10 cellular contexts compared by ENCODE assay signal in the genomic region with DNA sequence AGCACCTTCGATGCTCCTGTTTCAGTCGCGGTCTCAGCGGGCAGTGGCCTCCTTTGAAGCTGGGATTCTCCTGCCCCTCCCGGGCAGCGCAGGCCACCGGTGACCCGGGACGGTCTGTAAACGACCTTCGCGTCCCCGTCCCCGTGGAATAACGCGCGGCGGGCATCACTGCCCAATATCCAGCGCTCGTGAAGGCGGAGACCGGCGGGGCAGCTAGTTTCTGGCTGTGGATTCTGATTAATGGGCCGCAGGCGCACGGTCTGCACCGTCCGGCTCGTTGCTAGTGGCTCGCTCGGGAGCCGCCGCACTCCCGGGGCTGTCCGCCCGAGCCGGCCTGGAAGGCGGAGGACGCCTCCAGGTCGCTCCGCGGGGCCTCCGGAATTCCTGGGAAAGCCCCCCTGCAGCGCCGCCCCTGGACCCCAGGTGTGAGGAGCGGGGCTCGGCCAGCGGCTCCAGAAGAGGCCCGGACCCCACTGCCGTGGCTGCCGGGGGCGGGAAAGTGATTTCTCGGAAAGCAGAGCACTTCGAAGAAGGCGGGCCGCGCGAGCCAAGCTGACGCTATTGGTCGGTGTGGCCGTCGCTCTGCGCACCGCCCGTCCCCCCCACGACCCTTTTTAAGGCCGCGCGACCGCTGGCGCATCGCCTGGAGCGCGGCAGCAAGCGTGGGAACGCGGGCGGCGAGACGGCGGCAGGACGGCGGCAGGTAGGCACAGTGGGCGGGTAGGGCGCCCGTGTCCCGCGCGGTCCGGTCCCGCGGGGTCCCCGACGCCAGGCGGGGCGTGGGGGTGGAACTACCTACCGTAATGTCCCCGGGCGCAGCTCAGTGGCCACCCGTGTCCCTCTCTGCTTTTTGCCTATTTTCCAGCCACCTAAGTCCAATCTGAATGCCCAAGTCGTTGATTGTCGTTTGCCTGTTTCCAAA. TPM values are rescaled to one million over a fixed set of nuclear protein-coding genes. Genes with fewer than 3 reads are reported as not detected.
DNase-seq lines count a peak whose midpoint lies in the region; ATAC-seq, FAIRE-seq and TF ChIP-seq lines count a peak whose summit lies in the region.
"Had no signal": no experiment of that assay in that cellular context is flagged by ENCODE, and none has a peak within 500 bp of the region (broad histone marks: within the 10 kb centered on the region; RNA-seq: fewer than 3 reads in every experiment).

A gene with protein sequence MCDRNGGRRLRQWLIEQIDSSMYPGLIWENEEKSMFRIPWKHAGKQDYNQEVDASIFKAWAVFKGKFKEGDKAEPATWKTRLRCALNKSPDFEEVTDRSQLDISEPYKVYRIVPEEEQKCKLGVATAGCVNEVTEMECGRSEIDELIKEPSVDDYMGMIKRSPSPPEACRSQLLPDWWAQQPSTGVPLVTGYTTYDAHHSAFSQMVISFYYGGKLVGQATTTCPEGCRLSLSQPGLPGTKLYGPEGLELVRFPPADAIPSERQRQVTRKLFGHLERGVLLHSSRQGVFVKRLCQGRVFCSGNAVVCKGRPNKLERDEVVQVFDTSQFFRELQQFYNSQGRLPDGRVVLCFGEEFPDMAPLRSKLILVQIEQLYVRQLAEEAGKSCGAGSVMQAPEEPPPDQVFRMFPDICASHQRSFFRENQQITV (plus strand): TSS at position 642 of the 922 bp plus-strand sequence. CDS start 3,854 bp downstream, outside the sequence.

- peak within 1 kb of the TSS; percentile 41 for H3K27ac Mint-ChIP-seq in activated CD8-positive, alpha-beta memory T cell treated with anti-CD3 and anti-CD28 coated beads, Interleukin-2, amount 10 ng/mL, durations not matched to agents 7 days and 5 days
- peak within 1 kb of the TSS; percentile 13 to 83 (median 64) for H3K27ac Mint-ChIP-seq in naive thymus-derived CD4-positive, alpha-beta T cell
- H3K27ac Mint-ChIP-seq in stimulated activated memory B cell treated with anti-CD40 and anti-IgM and Interleukin-4, amounts not matched to agents 10 μg/mL and 1 μg/mL and 100 μg/mL, for 72 hours, result peak within 1 kb of the TSS; percentile 84

- peak within 1 kb of the TSS; percentile 16 for H3K9ac ChIP-seq in HUES6 (ENCODE audit: low read length)
- H3K9ac ChIP-seq in endothelial cell of umbilical vein (replicated peaks; ENCODE audit: extremely low read depth, insufficient read depth, low read length), result no peak within 1 kb of the TSS

- intact Hi-C loops in endothelial cell of umbilical vein (cut with micrococcal nuclease), result loop anchor here (5.0 kb wide), 1 partner anchor 76 kb away; no protein-coding TSS in a partner anchor
- intact Hi-C loops in naive thymus-derived CD4-positive, alpha-beta T cell (cut with micrococcal nuclease), result loop anchor here (1.0 to 5.0 kb wide), 3 partner anchors 38 to 96 kb away; no protein-coding TSS in a partner anchor

- no peaks in the 10 kb centered on the region for H3K79me2 ChIP-seq in endothelial cell of umbilical vein (ENCODE audit: control insufficient read depth, insufficient read depth, low read length)

- H3K36me3 ChIP-seq in HUES6 (ENCODE audit: control insufficient read depth, insufficient read depth, low read length) (no peaks in the 10 kb centered on the region), endothelial cell of umbilical vein (ENCODE audit: control insufficient read depth in 2 of 2, extremely low read depth in 1 of 2, insufficient read depth in 2 of 2, low read length in 2 of 2) (no peaks in the 10 kb centered on the region)
- peaks cover 0 to 4% (median 0%) of the 10 kb centered on the region in 3 experiments for H3K36me3 ChIP-seq in naive thymus-derived CD4-positive, alpha-beta T cell (ENCODE audit: control insufficient read depth in 2 of 3, insufficient read depth in 3 of 3, low read length in 3 of 3)

- no peak for TF ChIP-seq POLR2A in endothelial cell of umbilical vein (IDR thresholded peaks at IDR 0.05; ENCODE audit: low read depth, low read length)

- H3K27me3 ChIP-seq in HUES6 (ENCODE audit: control insufficient read depth, insufficient read depth, low read length), result peaks cover 89% of the 10 kb centered on the region
- H3K27me3 ChIP-seq in endothelial cell of umbilical vein (ENCODE audit: control insufficient read depth in 2 of 2, insufficient read depth in 2 of 2, low read length in 2 of 2), result peaks cover 56 to 62% of the 10 kb centered on the region in 2 experiments
- H3K27me3 ChIP-seq in naive thymus-derived CD4-positive, alpha-beta T cell (ENCODE audit: control insufficient read depth in 2 of 2, insufficient read depth in 2 of 2, low read length in 2 of 2), result no peaks in the 10 kb centered on the region

- no peaks in the 10 kb centered on the region for H4K20me1 ChIP-seq in endothelial cell of umbilical vein (replicated peaks; ENCODE audit: control insufficient read depth, extremely low read depth, insufficient read depth, low read length)

- H3K27ac ChIP-seq in HUES6 (ENCODE audit: low read depth, low read length) (no peak within 1 kb of the TSS), endothelial cell of umbilical vein (ENCODE audit: insufficient read depth, low read depth, low read length) (no peak within 1 kb of the TSS)
- peak within 1 kb of the TSS; percentile 60 for H3K27ac ChIP-seq in naive thymus-derived CD4-positive, alpha-beta T cell (ENCODE audit: low read depth, low read length)
- H3K27ac ChIP-seq: C4-2B had no signal

- H3K4me1 ChIP-seq in HUES6 (ENCODE audit: control insufficient read depth, insufficient read depth, low read length), result no peaks in the 10 kb centered on the region
- H3K4me1 ChIP-seq in endothelial cell of umbilical vein (ENCODE audit: control insufficient read depth, extremely low read depth, insufficient read depth, low read length), result peaks cover 8% of the 10 kb centered on the region
- peaks cover 18 to 23% of the 10 kb centered on the region in 2 donors for H3K4me1 ChIP-seq in naive thymus-derived CD4-positive, alpha-beta T cell (ENCODE audit: control insufficient read depth in 2 of 2, insufficient read depth in 2 of 2, low read length in 2 of 2)

- FAIRE-seq in endothelial cell of umbilical vein (lab: Jason Lieb, UNC), result no peak
- no peak for FAIRE-seq in D721Med (lab: Jason Lieb, UNC)

- H3K4me2 ChIP-seq in endothelial cell of umbilical vein (ENCODE audit: insufficient read depth, low read length), result peak within 1 kb of the TSS; percentile 74

- no peaks in the 10 kb centered on the region for H3K9me1 ChIP-seq in endothelial cell of umbilical vein (replicated peaks; ENCODE audit: control insufficient read depth, extremely low read depth, insufficient read depth, low read length)

- H3K4me3 Mint-ChIP-seq in activated CD8-positive, alpha-beta memory T cell treated with anti-CD3 and anti-CD28 coated beads, Interleukin-2, amount 10 ng/mL, durations not matched to agents 7 days and 5 days, result peak within 1 kb of the TSS; percentile 70
- H3K4me3 Mint-ChIP-seq in naive thymus-derived CD4-positive, alpha-beta T cell, result peak within 1 kb of the TSS; percentile 79 to 92 (median 88)
- H3K4me3 Mint-ChIP-seq in stimulated activated memory B cell treated with anti-CD40 and anti-IgM and Interleukin-4, amounts not matched to agents 10 μg/mL and 1 μg/mL and 100 μg/mL, for 72 hours, result peak within 1 kb of the TSS; percentile 93

- H3K4me1 Mint-ChIP-seq in activated CD8-positive, alpha-beta memory T cell treated with anti-CD3 and anti-CD28 coated beads, Interleukin-2, amount 10 ng/mL, durations not matched to agents 7 days and 5 days, result peaks cover 47% of the 10 kb centered on the region
- peaks cover 37 to 55% (median 51%) of the 10 kb centered on the region in 7 donors for H3K4me1 Mint-ChIP-seq in naive thymus-derived CD4-positive, alpha-beta T cell
- H3K4me1 Mint-ChIP-seq in stimulated activated memory B cell treated with anti-CD40 and anti-IgM and Interleukin-4, amounts not matched to agents 10 μg/mL and 1 μg/mL and 100 μg/mL, for 72 hours, result peaks cover 58% of the 10 kb centered on the region

- H3K9me3 ChIP-seq in HUES6 (ENCODE audit: control insufficient read depth, insufficient read depth, low read depth, low read length), result no peaks in the 10 kb centered on the region
- H3K9me3 ChIP-seq in endothelial cell of umbilical vein (replicated peaks; ENCODE audit: control insufficient read depth, insufficient read depth, low read length), result no peaks in the 10 kb centered on the region
- no peaks in the 10 kb centered on the region for H3K9me3 ChIP-seq in naive thymus-derived CD4-positive, alpha-beta T cell (ENCODE audit: control insufficient read depth in 2 of 3, low read length in 3 of 3)

- peak; percentile 86 for ATAC-seq in activated CD8-positive, alpha-beta memory T cell treated with anti-CD3 and anti-CD28 coated beads, Interleukin-2, amount 10 ng/mL, durations not matched to agents 7 days and 5 days
- ATAC-seq in naive thymus-derived CD4-positive, alpha-beta T cell, result peak; percentile 79
- ATAC-seq in stimulated activated memory B cell treated with anti-CD40 and anti-IgM and Interleukin-4, amounts not matched to agents 10 μg/mL and 1 μg/mL and 100 μg/mL, for 72 hours, result peak; percentile 86

- H3K9me3 Mint-ChIP-seq in activated CD8-positive, alpha-beta memory T cell treated with anti-CD3 and anti-CD28 coated beads, Interleukin-2, amount 10 ng/mL, durations not matched to agents 7 days and 5 days (ENCODE audit: low read depth), result no peaks in the 10 kb centered on the region
- no peaks in the 10 kb centered on the region for H3K9me3 Mint-ChIP-seq in naive thymus-derived CD4-positive, alpha-beta T cell
- no peaks in the 10 kb centered on the region for H3K9me3 Mint-ChIP-seq in stimulated activated memory B cell treated with anti-CD40 and anti-IgM and Interleukin-4, amounts not matched to agents 10 μg/mL and 1 μg/mL and 100 μg/mL, for 72 hours

- peaks cover 62% of the 10 kb centered on the region for H3K27me3 Mint-ChIP-seq in activated CD8-positive, alpha-beta memory T cell treated with anti-CD3 and anti-CD28 coated beads, Interleukin-2, amount 10 ng/mL, durations not matched to agents 7 days and 5 days
- peaks cover 0 to 9% (median 0%) of the 10 kb centered on the region in 5 donors for H3K27me3 Mint-ChIP-seq in naive thymus-derived CD4-positive, alpha-beta T cell
- H3K27me3 Mint-ChIP-seq in stimulated activated memory B cell treated with anti-CD40 and anti-IgM and Interleukin-4, amounts not matched to agents 10 μg/mL and 1 μg/mL and 100 μg/mL, for 72 hours, result no peaks in the 10 kb centered on the region

- H3K4me3 ChIP-seq in HUES6 (ENCODE audit: low read depth, low read length), result peak within 1 kb of the TSS; percentile 73
- peak within 1 kb of the TSS; percentile 24 to 44 (median 38) for H3K4me3 ChIP-seq in endothelial cell of umbilical vein (replicated peaks in 1 of 3; ENCODE audit: insufficient read depth in 1 of 3, low read depth in 1 of 3, low read length in 3 of 3)
- peak within 1 kb of the TSS; percentile 51 for H3K4me3 ChIP-seq in naive thymus-derived CD4-positive, alpha-beta T cell (ENCODE audit: low read length)

- peaks cover 4% of the 10 kb centered on the region for H3K36me3 Mint-ChIP-seq in activated CD8-positive, alpha-beta memory T cell treated with anti-CD3 and anti-CD28 coated beads, Interleukin-2, amount 10 ng/mL, durations not matched to agents 7 days and 5 days
- peaks cover 0 to 7% (median 0%) of the 10 kb centered on the region in 5 donors for H3K36me3 Mint-ChIP-seq in naive thymus-derived CD4-positive, alpha-beta T cell
- peaks cover 41% of the 10 kb centered on the region for H3K36me3 Mint-ChIP-seq in stimulated activated memory B cell treated with anti-CD40 and anti-IgM and Interleukin-4, amounts not matched to agents 10 μg/mL and 1 μg/mL and 100 μg/mL, for 72 hours

- DNase-seq in NK-92 treated with Interleukin-12 subunit alpha and Interleukin-12 subunit beta, amount 100 ng/mL, for 24 hours (lab: John Stamatoyannopoulos, UW), result peak; percentile 23
- DNase-seq in NK-92 (lab: John Stamatoyannopoulos, UW; ENCODE audit: unreplicated experiment) (no peak), endothelial cell of umbilical vein (ENCODE audit: low read depth, low spot score) (peak; percentile 81), D721Med (ENCODE audit: insufficient read length, low spot score) (no peak)
- peak; percentile 70 for DNase-seq in activated CD8-positive, alpha-beta memory T cell treated with anti-CD3 and anti-CD28 coated beads, Interleukin-2, amount 10 ng/mL, durations not matched to agents 7 days and 5 days
- DNase-seq in naive thymus-derived CD4-positive, alpha-beta T cell, result peak; percentile 55 to 86 (median 65)

- POLR2A ChIA-PET in endothelial cell of umbilical vein (lab: Charles Lee), result no interaction called here
- POLR2A ChIA-PET in naive thymus-derived CD4-positive, alpha-beta T cell (lab: Charles Lee), result interaction anchor here (1.2 kb wide), 1 partner anchor 37 kb away, joined by 3 read pairs; no protein-coding TSS in a partner anchor

- BruUV-seq in endothelial cell of umbilical vein (replicated peaks; lab: Mats Ljungman, UMichigan), result no TSS peak

- H2AFZ ChIP-seq in endothelial cell of umbilical vein (ENCODE audit: low read depth, low read length), result peak within 1 kb of the TSS; percentile 75

- CTCF ChIA-PET in activated CD8-positive, alpha-beta memory T cell treated with anti-CD3 and anti-CD28 coated beads, Interleukin-2, amount 10 ng/mL, durations not matched to agents 7 days and 5 days (lab: Charles Lee), result interaction anchor here (0.8 to 2.3 kb wide), 7 partner anchors 16 to 90 kb away, joined by 3 to 28 read pairs (median 3); no protein-coding TSS in a partner anchor
- CTCF ChIA-PET in endothelial cell of umbilical vein (lab: Charles Lee), result interaction anchor here (1.0 to 2.1 kb wide), 3 partner anchors 45 to 77 kb away, joined by 3 to 17 read pairs (median 3); no protein-coding TSS in a partner anchor
- CTCF ChIA-PET in naive thymus-derived CD4-positive, alpha-beta T cell (lab: Charles Lee), result interaction anchor here (0.9 kb wide), 1 partner anchor 13 kb away, joined by 3 read pairs; no protein-coding TSS in a partner anchor

- TF ChIP-seq CTCF in endothelial cell of umbilical vein (IDR thresholded peaks at IDR 0.05; ENCODE audit: extremely low read depth in 1 of 2, insufficient read depth in 1 of 2, low read depth in 1 of 2, low read length in 2 of 2) (no peak), D721Med (IDR thresholded peaks at IDR 0.05; ENCODE audit: insufficient read depth, missing control alignments) (no peak)

- dilution Hi-C loops in endothelial cell of umbilical vein (cut with MboI; ENCODE audit: extremely low pct_ligation_motif_present, low sequenced_read_pairs), result no loop called here

RNA-seq across cellular contexts. Expression of the gene that starts here (rescaled TPM):
- 10 to 100 TPM in 1 of 2 experiments, 1 to 10 TPM in 1; 8.4 to 11.1 TPM for total RNA-seq in activated CD8-positive, alpha-beta memory T cell treated with anti-CD3 and anti-CD28 coated beads, Interleukin-2, amount 10 ng/mL, durations not matched to agents 7 days and 5 days
- not detected in 2 replicates for total RNA-seq in endothelial cell of umbilical vein
- polyA plus RNA-seq in endothelial cell of umbilical vein, result 0.08 TPM in 1 of 2 replicates, not detected in the other
- polyA plus RNA-seq in endothelial cell of umbilical vein (2011; cell fraction: cytosol; rRNA removed), result 0.06 and 0.11 TPM in 2 replicates
- 0.13 and 0.22 TPM in 2 replicates for polyA plus RNA-seq in endothelial cell of umbilical vein (2011; cell fraction: nucleus; rRNA removed)
- not detected in 2 replicates for polyA plus RNA-seq in endothelial cell of umbilical vein (2012)
- not detected in 2 replicates for polyA minus RNA-seq in endothelial cell of umbilical vein
- polyA minus RNA-seq in endothelial cell of umbilical vein (2011; cell fraction: cytosol; rRNA and poly(A)+ RNA removed), result not detected
- not detected in 2 replicates for polyA minus RNA-seq in endothelial cell of umbilical vein (2011; cell fraction: nucleus; rRNA and poly(A)+ RNA removed)
- total RNA-seq in naive thymus-derived CD4-positive, alpha-beta T cell, result 100 to 1,000 TPM in 1 of 5 experiments, 10 to 100 TPM in 2, 1 to 10 TPM in 2; 3.5 to 105 (median 19.9) TPM
- polyA plus RNA-seq in naive thymus-derived CD4-positive, alpha-beta T cell, result 1 to 10 TPM; 4.5 to 6.4 TPM
- total RNA-seq: pulmonary artery endothelial cell had no signal

Comparison
In these comparisons a context has a peak if more than half of its experiments do, and no peak if none do; other contexts are left out.
1. DNase-seq: peak in NK-92 treated with Interleukin-12 subunit alpha and Interleukin-12 subunit beta, amount 100 ng/mL, for 24 hours (single experiment), activated CD8-positive, alpha-beta memory T cell treated with anti-CD3 and anti-CD28 coated beads, Interleukin-2, amount 10 ng/mL, durations not matched to agents 7 days and 5 days (single experiment) and naive thymus-derived CD4-positive, alpha-beta T cell (9 of 9); none in NK-92 (single experiment) and D721Med (single experiment).
2. Peak in DNase-seq, H3K4me3 ChIP-seq and H3K4me2 ChIP-seq in endothelial cell of umbilical vein; RNA of the gene not detected or under 1 TPM.
3. Peak in every context shown above with its lines, with median percentiles within 50 percentile points of each other: H3K4me3 ChIP-seq, ATAC-seq, H3K27ac Mint-ChIP-seq and H3K4me3 Mint-ChIP-seq.